In the genomic region with DNA sequence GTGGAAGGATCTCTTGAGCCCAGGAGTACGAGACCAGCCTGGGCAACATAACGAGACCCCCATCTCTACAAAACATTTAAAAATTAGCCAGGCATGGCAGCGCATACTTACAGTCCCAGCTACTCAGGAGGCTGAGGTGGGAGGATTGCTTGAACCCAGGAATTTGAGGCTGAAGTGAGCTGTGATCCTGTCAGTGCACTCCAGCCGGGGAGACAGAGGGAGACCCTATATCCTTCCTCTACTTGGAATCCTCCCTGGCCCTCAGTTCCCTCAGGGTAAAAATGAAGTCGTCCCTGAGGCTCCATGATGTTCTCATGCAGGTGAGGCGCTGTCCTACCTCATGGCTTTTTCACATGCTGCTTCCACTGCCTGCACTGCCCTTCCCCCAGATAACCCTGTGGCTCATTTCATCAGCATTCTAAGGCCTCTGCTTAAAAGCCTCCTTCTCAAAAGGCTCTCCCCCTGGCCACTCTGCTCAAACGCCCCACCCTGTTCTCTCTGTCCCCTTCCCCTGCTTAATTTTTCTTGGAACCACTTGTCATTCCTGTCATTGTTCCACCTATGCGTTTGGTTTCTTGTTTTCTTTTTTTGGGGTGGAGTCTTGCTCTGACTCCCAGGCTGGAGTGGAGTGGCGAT, we compare ENCODE assay signal across 15 cellular contexts. TPM values are rescaled to one million over a fixed set of nuclear protein-coding genes. Genes with fewer than 3 reads are reported as not detected.
DNase-seq lines count a peak whose midpoint lies in the region; ATAC-seq and TF ChIP-seq lines count a peak whose summit lies in the region.
"Had no signal": no experiment of that assay in that cellular context is flagged by ENCODE, and none has a peak within 500 bp of the region (broad histone marks: within the 10 kb centered on the region; RNA-seq: fewer than 3 reads in every experiment).

No MANE protein-coding gene starts in this region.

- H3K27ac ChIP-seq in left lung = peak overlapping the region; percentile 55 to 69
- H3K27ac ChIP-seq in substantia nigra (ENCODE audit: low read depth, low read length, poor library complexity, severe bottlenecking) = peak overlapping the region; percentile 16
- no peak overlapping the region for H3K27ac ChIP-seq in tibial artery

- intact Hi-C loops in left lung (cut with DNase I) = no loop called here
- intact Hi-C loops in tibial artery (cut with DNase I; ENCODE audit: low total_unique reads) = no loop called here

- H3K4me1 Mint-ChIP-seq in activated naive CD4-positive, alpha-beta T cell treated with anti-CD3 and anti-CD28 coated beads, Interleukin-2, amount 50 U/mL, for 24 hours = peaks cover 52% of the 10 kb centered on the region
- H3K4me1 Mint-ChIP-seq in activated naive CD8-positive, alpha-beta T cell treated with anti-CD3 and anti-CD28 coated beads, Interleukin-2, amount 50 U/mL, for 24 hours = peaks cover 44% of the 10 kb centered on the region

- H3K4me1 ChIP-seq in left lung (peaks cover 23 to 91% of the 10 kb centered on the region in 2 donors), tibial artery (peaks cover 0 to 21% (median 7%) of the 10 kb centered on the region in 4 donors)

- no peak for TF ChIP-seq CTCF in left lung (IDR thresholded peaks at IDR 0.05)
- TF ChIP-seq CTCF in tibial artery (IDR thresholded peaks at IDR 0.05) = no peak

- H3K9me3 Mint-ChIP-seq in activated naive CD4-positive, alpha-beta T cell treated with anti-CD3 and anti-CD28 coated beads, Interleukin-2, amount 50 U/mL, for 24 hours = no peaks in the 10 kb centered on the region
- H3K9me3 Mint-ChIP-seq in activated naive CD8-positive, alpha-beta T cell treated with anti-CD3 and anti-CD28 coated beads, Interleukin-2, amount 50 U/mL, for 24 hours = no peaks in the 10 kb centered on the region

- H3K36me3 ChIP-seq in left lung (no peaks in the 10 kb centered on the region), tibial artery (no peaks in the 10 kb centered on the region)

- ATAC-seq in activated naive CD8-positive, alpha-beta T cell treated with anti-CD3 and anti-CD28 coated beads, Interleukin-2, amount 50 U/mL, for 24 hours = peak; percentile 7
- ATAC-seq in left lung (peak; percentile 89), GM18868 (IDR thresholded peaks at IDR 0.05; ENCODE audit: unreplicated experiment) (no peak), HG03354 (IDR thresholded peaks at IDR 0.05; ENCODE audit: poor library complexity, severe bottlenecking, unreplicated experiment) (no peak)

- H3K27ac Mint-ChIP-seq in activated naive CD4-positive, alpha-beta T cell treated with anti-CD3 and anti-CD28 coated beads, Interleukin-2, amount 50 U/mL, for 24 hours = peak overlapping the region; percentile 41
- no peak overlapping the region for H3K27ac Mint-ChIP-seq in activated naive CD8-positive, alpha-beta T cell treated with anti-CD3 and anti-CD28 coated beads, Interleukin-2, amount 50 U/mL, for 24 hours

- no peak overlapping the region for H3K4me3 Mint-ChIP-seq in activated naive CD4-positive, alpha-beta T cell treated with anti-CD3 and anti-CD28 coated beads, Interleukin-2, amount 50 U/mL, for 24 hours
- H3K4me3 Mint-ChIP-seq in activated naive CD8-positive, alpha-beta T cell treated with anti-CD3 and anti-CD28 coated beads, Interleukin-2, amount 50 U/mL, for 24 hours = no peak overlapping the region

- H3K4me3 ChIP-seq in left lung = no peak overlapping the region
- H3K4me3 ChIP-seq in tibial artery = no peak overlapping the region

- H3K27me3 Mint-ChIP-seq in activated naive CD4-positive, alpha-beta T cell treated with anti-CD3 and anti-CD28 coated beads, Interleukin-2, amount 50 U/mL, for 24 hours = no peaks in the 10 kb centered on the region
- H3K27me3 Mint-ChIP-seq in activated naive CD8-positive, alpha-beta T cell treated with anti-CD3 and anti-CD28 coated beads, Interleukin-2, amount 50 U/mL, for 24 hours = no peaks in the 10 kb centered on the region

- DNase-seq in activated naive CD4-positive, alpha-beta T cell (lab: John Stamatoyannopoulos, UW) = no peak
- no peak for DNase-seq in activated naive CD8-positive, alpha-beta T cell treated with anti-CD3 and anti-CD28 coated beads, Interleukin-2, amount 50 U/mL, for 24 hours
- peak in 1 of 2 donors; percentile 65 for DNase-seq in left lung
- DNase-seq in substantia nigra (lab: John Stamatoyannopoulos, UW) = no peak
- DNase-seq in tibial artery = no peak
- DNase-seq: activated CD8-positive, alpha-beta memory T cell treated with anti-CD3 and anti-CD28 coated beads, Interleukin-2, amount 50 U/mL, for 4 hours; aorta; Karpas-422; left cardiac atrium; NCI-H187 treated with DMSO at 0.1 percent for 48 hours; nucleus accumbens; SIG-M5 had no signal

- H3K36me3 Mint-ChIP-seq in activated naive CD4-positive, alpha-beta T cell treated with anti-CD3 and anti-CD28 coated beads, Interleukin-2, amount 50 U/mL, for 24 hours = peaks cover 9% of the 10 kb centered on the region
- peaks cover 14% of the 10 kb centered on the region for H3K36me3 Mint-ChIP-seq in activated naive CD8-positive, alpha-beta T cell treated with anti-CD3 and anti-CD28 coated beads, Interleukin-2, amount 50 U/mL, for 24 hours (ENCODE audit: low read depth)

- H3K9me3 ChIP-seq in left lung = no peaks in the 10 kb centered on the region
- H3K9me3 ChIP-seq in tibial artery = no peaks in the 10 kb centered on the region

- no peaks in the 10 kb centered on the region for H3K27me3 ChIP-seq in left lung
- H3K27me3 ChIP-seq in tibial artery = no peaks in the 10 kb centered on the region

RNA-seq across cellular contexts. Expression of a gene that starts 19.2 kb away (rescaled TPM):
- 100 to 1,000 TPM; 195 to 268 TPM for total RNA-seq in left lung

RNA-seq across cellular contexts. Expression of a gene that starts 35.8 kb away (rescaled TPM):
- total RNA-seq in left lung = 10 to 100 TPM; 29.0 to 40.9 TPM

Comparison
In these comparisons a context has a peak if more than half of its experiments do, and no peak if none do; other contexts are left out.
1. ATAC-seq: peak in activated naive CD8-positive, alpha-beta T cell treated with anti-CD3 and anti-CD28 coated beads, Interleukin-2, amount 50 U/mL, for 24 hours (single experiment) and left lung (single experiment); none in GM18868 (single experiment) and HG03354 (single experiment).
2. H3K27ac ChIP-seq: peak in left lung (2 of 2) and substantia nigra (single experiment); none in tibial artery (0 of 2).